In the genomic region with DNA sequence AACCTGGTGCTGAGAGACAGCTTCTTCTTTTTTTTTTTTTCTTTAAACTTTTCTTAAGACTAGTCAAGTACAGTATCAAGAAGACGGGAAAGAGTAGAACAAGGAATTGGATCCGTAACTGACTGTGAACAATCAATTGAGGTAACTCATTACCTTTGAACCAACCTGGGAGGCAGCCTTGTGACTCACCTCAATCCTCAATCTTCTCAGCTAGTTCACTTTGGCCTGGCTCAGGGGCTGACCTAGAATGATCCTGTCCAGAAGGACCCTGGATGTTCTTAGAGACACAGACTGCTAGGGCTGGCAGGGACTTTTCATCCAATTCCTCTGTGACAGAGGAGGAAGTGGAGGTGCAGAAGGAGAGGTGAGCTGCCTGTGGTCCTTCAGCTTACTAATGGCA, we compare ENCODE assay signal across 1 cellular context.
TF ChIP-seq lines count a peak whose summit lies in the region.

No MANE protein-coding gene starts in this region.

TF ChIP-seq in H1, 55 proteins besides CTCF, POLR2A, EP300 and RAD21:
- TF ChIP-seq CHD1 (IDR thresholded peaks at IDR 0.05; ENCODE audit: low read depth, low read length) (no peak), CEBPB (IDR thresholded peaks at IDR 0.05; ENCODE audit: low read depth, low read length) (no peak), HDAC6 (IDR thresholded peaks at IDR 0.05; ENCODE audit: low read depth, low read length) (no peak), SIN3A (conservative IDR thresholded peaks at IDR 0.05 in 1 of 2, IDR thresholded peaks at IDR 0.05 in 1 of 2; ENCODE audit: low read depth in 1 of 2, low read length in 2 of 2) (no peak), CBX8 (IDR thresholded peaks at IDR 0.05; ENCODE audit: borderline replicate concordance, low read depth, low read length) (no peak), ZNF274 (IDR thresholded peaks at IDR 0.05; ENCODE audit: borderline replicate concordance, extremely low read depth, low read length) (no peak), CREB1 (IDR thresholded peaks at IDR 0.05) (no peak), POU5F1 (IDR thresholded peaks at IDR 0.05; ENCODE audit: low read depth, low read length) (no peak), TAF7 (optimal IDR thresholded peaks at IDR 0.05; ENCODE audit: borderline replicate concordance, low read depth, low read length) (no peak), YY1 (IDR thresholded peaks at IDR 0.05; ENCODE audit: low read depth, low read length) (no peak), SP1 (IDR thresholded peaks at IDR 0.05; ENCODE audit: low read depth, low read length) (no peak)
- TF ChIP-seq, protein P1, sequence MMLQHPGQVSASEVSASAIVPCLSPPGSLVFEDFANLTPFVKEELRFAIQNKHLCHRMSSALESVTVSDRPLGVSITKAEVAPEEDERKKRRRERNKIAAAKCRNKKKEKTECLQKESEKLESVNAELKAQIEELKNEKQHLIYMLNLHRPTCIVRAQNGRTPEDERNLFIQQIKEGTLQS (IDR thresholded peaks at IDR 0.05; ENCODE audit: insufficient read depth, low read depth, low read length): no peak
